ENCODE assay signal across 1 cellular context in genomic region chr6:43724914-43725642, GRCh38.
TF ChIP-seq lines count a peak whose summit lies in the region.

No MANE protein-coding gene starts in this region.

TF ChIP-seq in HepG2, 621 proteins besides CTCF, POLR2A, EP300 and RAD21 (continued from another document and continues in another):
- no peak for TF ChIP-seq TMF1 (CRISPR knock-in tag; IDR thresholded peaks at IDR 0.05; ENCODE audit: low read depth)
- no peak for TF ChIP-seq ZNF354B (CRISPR knock-in tag; IDR thresholded peaks at IDR 0.05)
- no peak for TF ChIP-seq ZBTB34 (CRISPR knock-in tag; IDR thresholded peaks at IDR 0.05)
- peak; percentile 77 for TF ChIP-seq THAP9 (CRISPR knock-in tag; IDR thresholded peaks at IDR 0.05; ENCODE audit: borderline replicate concordance)
- TF ChIP-seq SIN3B (IDR thresholded peaks at IDR 0.05; ENCODE audit: low read length): no peak
- TF ChIP-seq SNRNP70 (IDR thresholded peaks at IDR 0.05; ENCODE audit: low read depth, low read length): no peak
- no peak for TF ChIP-seq NFE2L2 (IDR thresholded peaks at IDR 0.05; ENCODE audit: low read length)
- no peak for TF ChIP-seq SNAI1 (CRISPR knock-in tag; IDR thresholded peaks at IDR 0.05; ENCODE audit: borderline replicate concordance)
- TF ChIP-seq NFIC (IDR thresholded peaks at IDR 0.05; ENCODE audit: low read length): no peak
- no peak for TF ChIP-seq SATB2 (CRISPR knock-in tag; IDR thresholded peaks at IDR 0.05)
- no peak for TF ChIP-seq IRX3 (CRISPR knock-in tag; IDR thresholded peaks at IDR 0.05; ENCODE audit: borderline replicate concordance, low read depth)
- no peak for TF ChIP-seq HCFC1 (IDR thresholded peaks at IDR 0.05; ENCODE audit: low read depth, low read length)
- no peak for TF ChIP-seq PRMT3 (CRISPR knock-in tag; IDR thresholded peaks at IDR 0.05; ENCODE audit: borderline replicate concordance, low read depth)
- TF ChIP-seq HOXA7 (CRISPR knock-in tag; IDR thresholded peaks at IDR 0.05): no peak
- TF ChIP-seq ZNF598 (CRISPR knock-in tag; IDR thresholded peaks at IDR 0.05; ENCODE audit: borderline replicate concordance): peak; percentile 93; the same call in 1 of the 2 replicates
- no peak for TF ChIP-seq STAT6 (CRISPR knock-in tag; IDR thresholded peaks at IDR 0.05; ENCODE audit: borderline replicate concordance)
- TF ChIP-seq ZNF513 (CRISPR knock-in tag; conservative IDR thresholded peaks at IDR 0.05): no peak
- TF ChIP-seq GPN1 (CRISPR knock-in tag; IDR thresholded peaks at IDR 0.05; ENCODE audit: borderline replicate concordance): no peak
- TF ChIP-seq CBX2 (IDR thresholded peaks at IDR 0.05; ENCODE audit: low read depth, low read length): no peak
- TF ChIP-seq CBX2 (CRISPR knock-in tag; IDR thresholded peaks at IDR 0.05; ENCODE audit: low read depth): no peak
- TF ChIP-seq PHB2 (IDR thresholded peaks at IDR 0.05; ENCODE audit: partially characterized antibody): no peak
- TF ChIP-seq ZNF317 (CRISPR knock-in tag; IDR thresholded peaks at IDR 0.05): 0 out of 2 replicates have a peak, but pooled peaks have one; percentile 34
- TF ChIP-seq MAF1 (CRISPR knock-in tag; IDR thresholded peaks at IDR 0.05; ENCODE audit: borderline replicate concordance): no peak
- peak; percentile 75; the same call in 1 of the 2 replicates for TF ChIP-seq ZNF710 (CRISPR knock-in tag; IDR thresholded peaks at IDR 0.05; ENCODE audit: borderline replicate concordance)
- TF ChIP-seq ZNF431 (CRISPR knock-in tag; IDR thresholded peaks at IDR 0.05; ENCODE audit: borderline replicate concordance, low read depth): no peak
- peak; percentile 67; the same call in 1 of the 2 replicates for TF ChIP-seq RERE (CRISPR knock-in tag; IDR thresholded peaks at IDR 0.05; ENCODE audit: low read depth)
- TF ChIP-seq SCMH1 (CRISPR knock-in tag; IDR thresholded peaks at IDR 0.05; ENCODE audit: borderline replicate concordance): no peak
- no peak for TF ChIP-seq ZNF615 (CRISPR knock-in tag; IDR thresholded peaks at IDR 0.05; ENCODE audit: borderline replicate concordance)
- TF ChIP-seq AHR (CRISPR knock-in tag; IDR thresholded peaks at IDR 0.05): peak; percentile 80; the same call in 1 of the 2 replicates
- no peak for TF ChIP-seq ZMYM2 (CRISPR knock-in tag; IDR thresholded peaks at IDR 0.05)
- TF ChIP-seq ZNF576 (CRISPR knock-in tag; IDR thresholded peaks at IDR 0.05): no peak
- no peak for TF ChIP-seq ZFAT (CRISPR knock-in tag; conservative IDR thresholded peaks at IDR 0.05)
- no peak for TF ChIP-seq NR3C1 (CRISPR knock-in tag; IDR thresholded peaks at IDR 0.05)
- TF ChIP-seq ZC3H13 (CRISPR knock-in tag; IDR thresholded peaks at IDR 0.05): no peak; the same call in 1 of the 2 replicates
- peak; percentile 73; the same call in 1 of the 2 replicates for TF ChIP-seq SP140L (CRISPR knock-in tag; IDR thresholded peaks at IDR 0.05; ENCODE audit: borderline replicate concordance)
- no peak for TF ChIP-seq ZNF558 (CRISPR knock-in tag; IDR thresholded peaks at IDR 0.05; ENCODE audit: borderline replicate concordance)
- TF ChIP-seq ZNF138 (CRISPR knock-in tag; IDR thresholded peaks at IDR 0.05; ENCODE audit: low read depth): no peak
- TF ChIP-seq CREB3 (CRISPR knock-in tag; IDR thresholded peaks at IDR 0.05): no peak
- TF ChIP-seq PLRG1 (conservative IDR thresholded peaks at IDR 0.05): no peak
- no peak for TF ChIP-seq MATR3 (CRISPR knock-in tag; IDR thresholded peaks at IDR 0.05)
- no peak for TF ChIP-seq MTA3 (CRISPR knock-in tag; IDR thresholded peaks at IDR 0.05)
- no peak for TF ChIP-seq ZSCAN31 (CRISPR knock-in tag; IDR thresholded peaks at IDR 0.05; ENCODE audit: low read depth)
- TF ChIP-seq KDM1A (CRISPR knock-in tag; IDR thresholded peaks at IDR 0.05): 0 out of 2 replicates have a peak, but pooled peaks have one; percentile 23
- TF ChIP-seq RAD51 (IDR thresholded peaks at IDR 0.05; ENCODE audit: borderline replicate concordance): no peak
- 0 out of 2 replicates have a peak, but pooled peaks have one; percentile 73 for TF ChIP-seq SPEN (CRISPR knock-in tag; IDR thresholded peaks at IDR 0.05; ENCODE audit: low read depth)
